ENCODE assay signal across 8 cellular contexts in genomic region chr7:2353650-2354172, GRCh38. TPM values are rescaled to one million over a fixed set of nuclear protein-coding genes. Genes with fewer than 3 reads are reported as not detected.
A peak's percentile ranks its signal among the peaks of the same experiment; 100 is the strongest.
DNase-seq lines count a peak whose midpoint lies in the region; ATAC-seq, FAIRE-seq and TF ChIP-seq lines count a peak whose summit lies in the region.

No MANE protein-coding gene starts in this region.

- dilution Hi-C loops in endothelial cell of umbilical vein (cut with MboI; ENCODE audit: extremely low pct_ligation_motif_present, low sequenced_read_pairs) = no loop called here

- DNase-seq in BJ (ENCODE audit: low read depth) (peak; percentile 31), NCI-H510A (lab: John Stamatoyannopoulos, UW) (peak; percentile 94), endothelial cell of umbilical vein (ENCODE audit: low read depth, low spot score) (peak; percentile 91), mucosa of gallbladder (ENCODE audit: low spot score) (peak; percentile 91)
- peak; percentile 80 to 85 (median 84) for DNase-seq in activated CD8-positive, alpha-beta memory T cell treated with anti-CD3 and anti-CD28 coated beads for 48 hours (ENCODE audit: low read depth in 2 of 3, low spot score in 2 of 3)
- DNase-seq in stimulated activated CD8-positive, alpha-beta memory T cell treated with anti-CD3 and anti-CD28 coated beads, Interleukin-4, amount 100 ng/mL, for 48 hours = peak; percentile 93

- H3K4me3 ChIP-seq in BJ (ENCODE audit: low read depth, low read length) = peak overlapping the region; percentile 100
- peak overlapping the region; percentile 17 to 86 (median 79) for H3K4me3 ChIP-seq in endothelial cell of umbilical vein (replicated peaks in 1 of 3; ENCODE audit: insufficient read depth in 1 of 3, low read depth in 1 of 3, low read length in 3 of 3)

- no peaks in the 10 kb centered on the region for H3K9me3 ChIP-seq in endothelial cell of umbilical vein (replicated peaks; ENCODE audit: control insufficient read depth, insufficient read depth, low read length)

- ATAC-seq in GM18909 (IDR thresholded peaks at IDR 0.05; ENCODE audit: poor library complexity, unreplicated experiment) (peak; percentile 64), HG03139 (IDR thresholded peaks at IDR 0.05; ENCODE audit: unreplicated experiment) (peak; percentile 41)

- POLR2A ChIA-PET in BJ (lab: Charles Lee) = interaction anchor here (0.6 to 0.7 kb wide), 2 partner anchors 34 to 91 kb away, joined by 3 to 6 read pairs; no protein-coding TSS in a partner anchor
- POLR2A ChIA-PET in endothelial cell of umbilical vein (lab: Charles Lee) = interaction anchor here (0.7 to 1.5 kb wide), 4 partner anchors 34 to 273 kb away, joined by 3 to 10 read pairs (median 4); no protein-coding TSS in a partner anchor

- H3K9me1 ChIP-seq in endothelial cell of umbilical vein (replicated peaks; ENCODE audit: control insufficient read depth, extremely low read depth, insufficient read depth, low read length) = no peaks in the 10 kb centered on the region

- TSS peak; percentile 59 for BruUV-seq in endothelial cell of umbilical vein (replicated peaks; lab: Mats Ljungman, UMichigan)

- FAIRE-seq in endothelial cell of umbilical vein (lab: Jason Lieb, UNC) = no peak

- no peak for TF ChIP-seq CTCF in BJ (IDR thresholded peaks at IDR 0.05; ENCODE audit: insufficient read depth, low read depth, low read length)
- TF ChIP-seq CTCF in endothelial cell of umbilical vein (IDR thresholded peaks at IDR 0.05; ENCODE audit: extremely low read depth in 1 of 2, insufficient read depth in 1 of 2, low read depth in 1 of 2, low read length in 2 of 2) = no peak

- CTCF ChIA-PET in BJ (lab: Yijun Ruan, JAX) (no interaction called here), endothelial cell of umbilical vein (lab: Charles Lee) (interaction anchor here (0.6 to 2.8 kb wide), 7 partner anchors 11 to 775 kb away, joined by 3 to 8 read pairs (median 4); no protein-coding TSS in a partner anchor)

- intact Hi-C loops in endothelial cell of umbilical vein (cut with micrococcal nuclease) = loop anchor here (1.0 to 5.0 kb wide), 3 partner anchors 39 to 241 kb away; partner anchors contain the start of genes CHST12 and SNX8

- H3K27ac ChIP-seq in endothelial cell of umbilical vein (ENCODE audit: insufficient read depth, low read depth, low read length) = peak overlapping the region; percentile 99

- peak overlapping the region; percentile 83 for H3K4me2 ChIP-seq in endothelial cell of umbilical vein (ENCODE audit: insufficient read depth, low read length)

- H3K4me1 ChIP-seq in endothelial cell of umbilical vein (ENCODE audit: control insufficient read depth, extremely low read depth, insufficient read depth, low read length) = peaks cover 13% of the 10 kb centered on the region

- H3K36me3 ChIP-seq in BJ (ENCODE audit: control insufficient read depth, insufficient read depth, low read length) (no peaks in the 10 kb centered on the region; the same call in 1 of the 2 replicates), endothelial cell of umbilical vein (ENCODE audit: control insufficient read depth in 2 of 2, extremely low read depth in 1 of 2, insufficient read depth in 2 of 2, low read length in 2 of 2) (peaks cover 0 to 3% of the 10 kb centered on the region in 2 experiments)

- no peaks in the 10 kb centered on the region for H4K20me1 ChIP-seq in endothelial cell of umbilical vein (replicated peaks; ENCODE audit: control insufficient read depth, extremely low read depth, insufficient read depth, low read length)

- peak; percentile 94 for TF ChIP-seq POLR2A in endothelial cell of umbilical vein (IDR thresholded peaks at IDR 0.05; ENCODE audit: low read depth, low read length)

- peaks cover 40% of the 10 kb centered on the region for H3K79me2 ChIP-seq in endothelial cell of umbilical vein (ENCODE audit: control insufficient read depth, insufficient read depth, low read length)

- peak overlapping the region; percentile 100 for H3K9ac ChIP-seq in endothelial cell of umbilical vein (replicated peaks; ENCODE audit: extremely low read depth, insufficient read depth, low read length)

- H2AFZ ChIP-seq in endothelial cell of umbilical vein (ENCODE audit: low read depth, low read length) = peak overlapping the region; percentile 92

- no peaks in the 10 kb centered on the region for H3K27me3 ChIP-seq in BJ (ENCODE audit: control insufficient read depth, insufficient read depth, low read length)
- no peaks in the 10 kb centered on the region for H3K27me3 ChIP-seq in endothelial cell of umbilical vein (ENCODE audit: control insufficient read depth in 2 of 2, insufficient read depth in 2 of 2, low read length in 2 of 2)

TF ChIP-seq in endothelial cell of umbilical vein, 7 proteins besides CTCF, POLR2A, EP300 and RAD21:
- TF ChIP-seq POLR2AphosphoS5 (IDR thresholded peaks at IDR 0.05; ENCODE audit: insufficient read depth, low read depth, low read length) (peak; percentile 88), MYC (IDR thresholded peaks at IDR 0.05; ENCODE audit: low read depth, low read length) (peak; percentile 87), JUN (IDR thresholded peaks at IDR 0.05; ENCODE audit: borderline replicate concordance, insufficient read depth, insufficient read length, low read depth) (no peak), FOS (IDR thresholded peaks at IDR 0.05; ENCODE audit: borderline replicate concordance, insufficient read depth, low read length) (no peak), MAX (IDR thresholded peaks at IDR 0.05; ENCODE audit: insufficient read depth, insufficient read length) (peak; percentile 99), EZH2 (IDR thresholded peaks at IDR 0.05; ENCODE audit: borderline replicate concordance, low read depth, low read length, severe bottlenecking) (no peak), GATA2 (IDR thresholded peaks at IDR 0.05; ENCODE audit: insufficient read depth, insufficient read length, low read depth, low read length) (no peak)

RNA-seq across cellular contexts. Expression of gene EIF3B, which starts 0.9 kb away (rescaled TPM):
- polyA plus RNA-seq in BJ (2011; rRNA removed) = 92.7 and 106 TPM in 2 replicates
- 57.7 and 83.7 TPM in 2 replicates for polyA minus RNA-seq in BJ (2011; rRNA and poly(A)+ RNA removed)
- total RNA-seq in endothelial cell of umbilical vein = 198 and 207 TPM in 2 replicates
- polyA plus RNA-seq in endothelial cell of umbilical vein = 104 and 107 TPM in 2 replicates
- 93.2 and 103 TPM in 2 replicates for polyA plus RNA-seq in endothelial cell of umbilical vein (2011; cell fraction: cytosol; rRNA removed)
- polyA plus RNA-seq in endothelial cell of umbilical vein (2011; cell fraction: nucleus; rRNA removed) = 273 and 313 TPM in 2 replicates
- polyA plus RNA-seq in endothelial cell of umbilical vein (2012) = 163 and 181 TPM in 2 replicates
- 113 and 145 TPM in 2 replicates for polyA minus RNA-seq in endothelial cell of umbilical vein
- polyA minus RNA-seq in endothelial cell of umbilical vein (2011; cell fraction: cytosol; rRNA and poly(A)+ RNA removed) = 136 TPM
- 83.3 and 97.0 TPM in 2 replicates for polyA minus RNA-seq in endothelial cell of umbilical vein (2011; cell fraction: nucleus; rRNA and poly(A)+ RNA removed)
- 94.7 TPM for total RNA-seq in mucosa of gallbladder

RNA-seq across cellular contexts. Expression of gene SNX8, which starts 39.5 kb away (rescaled TPM):
- 36.9 and 62.1 TPM in 2 replicates for polyA plus RNA-seq in BJ (2011; rRNA removed)
- polyA minus RNA-seq in BJ (2011; rRNA and poly(A)+ RNA removed) = 42.3 and 65.2 TPM in 2 replicates
- 41.4 and 50.3 TPM in 2 replicates for total RNA-seq in endothelial cell of umbilical vein
- 24.5 and 49.1 TPM in 2 replicates for polyA plus RNA-seq in endothelial cell of umbilical vein
- polyA plus RNA-seq in endothelial cell of umbilical vein (2011; cell fraction: cytosol; rRNA removed) = 30.5 and 36.6 TPM in 2 replicates
- 26.5 and 43.8 TPM in 2 replicates for polyA plus RNA-seq in endothelial cell of umbilical vein (2011; cell fraction: nucleus; rRNA removed)
- 38.1 and 40.2 TPM in 2 replicates for polyA plus RNA-seq in endothelial cell of umbilical vein (2012)
- polyA minus RNA-seq in endothelial cell of umbilical vein = 47.8 and 61.4 TPM in 2 replicates
- polyA minus RNA-seq in endothelial cell of umbilical vein (2011; cell fraction: cytosol; rRNA and poly(A)+ RNA removed) = 24.5 TPM
- polyA minus RNA-seq in endothelial cell of umbilical vein (2011; cell fraction: nucleus; rRNA and poly(A)+ RNA removed) = 19.8 and 21.1 TPM in 2 replicates
- 20.5 TPM for total RNA-seq in mucosa of gallbladder

RNA-seq across cellular contexts. Expression of gene CHST12, which starts 49.7 kb away (rescaled TPM):
- 8.6 and 18.4 TPM in 2 replicates for polyA plus RNA-seq in BJ (2011; rRNA removed)
- 4.8 and 5.4 TPM in 2 replicates for polyA minus RNA-seq in BJ (2011; rRNA and poly(A)+ RNA removed)
- 28.8 and 30.2 TPM in 2 replicates for total RNA-seq in endothelial cell of umbilical vein
- 52.6 and 77.7 TPM in 2 replicates for polyA plus RNA-seq in endothelial cell of umbilical vein
- 22.0 and 28.8 TPM in 2 replicates for polyA plus RNA-seq in endothelial cell of umbilical vein (2011; cell fraction: cytosol; rRNA removed)
- 10.4 and 11.5 TPM in 2 replicates for polyA plus RNA-seq in endothelial cell of umbilical vein (2011; cell fraction: nucleus; rRNA removed)
- polyA plus RNA-seq in endothelial cell of umbilical vein (2012) = 13.7 and 17.7 TPM in 2 replicates
- 18.9 and 19.3 TPM in 2 replicates for polyA minus RNA-seq in endothelial cell of umbilical vein
- polyA minus RNA-seq in endothelial cell of umbilical vein (2011; cell fraction: cytosol; rRNA and poly(A)+ RNA removed) = 10.0 TPM
- polyA minus RNA-seq in endothelial cell of umbilical vein (2011; cell fraction: nucleus; rRNA and poly(A)+ RNA removed) = 6.1 and 9.6 TPM in 2 replicates
- 26.8 TPM for total RNA-seq in mucosa of gallbladder

Comparison
In these comparisons a context has a peak if more than half of its experiments do, and no peak if none do; other contexts are left out.
1. Peak in every context shown above with its lines: DNase-seq, ATAC-seq, H3K4me3 ChIP-seq and H3K27ac ChIP-seq.
2. DNase-seq: peak in every context shown above with its lines; median percentile 94 in NCI-H510A; 93 in stimulated activated CD8-positive, alpha-beta memory T cell treated with anti-CD3 and anti-CD28 coated beads, Interleukin-4, amount 100 ng/mL, for 48 hours; 91 in endothelial cell of umbilical vein; 91 in mucosa of gallbladder; 84 in activated CD8-positive, alpha-beta memory T cell treated with anti-CD3 and anti-CD28 coated beads for 48 hours; 31 in BJ.